ENCODE assay signal across 1 cellular context in the genomic region with DNA sequence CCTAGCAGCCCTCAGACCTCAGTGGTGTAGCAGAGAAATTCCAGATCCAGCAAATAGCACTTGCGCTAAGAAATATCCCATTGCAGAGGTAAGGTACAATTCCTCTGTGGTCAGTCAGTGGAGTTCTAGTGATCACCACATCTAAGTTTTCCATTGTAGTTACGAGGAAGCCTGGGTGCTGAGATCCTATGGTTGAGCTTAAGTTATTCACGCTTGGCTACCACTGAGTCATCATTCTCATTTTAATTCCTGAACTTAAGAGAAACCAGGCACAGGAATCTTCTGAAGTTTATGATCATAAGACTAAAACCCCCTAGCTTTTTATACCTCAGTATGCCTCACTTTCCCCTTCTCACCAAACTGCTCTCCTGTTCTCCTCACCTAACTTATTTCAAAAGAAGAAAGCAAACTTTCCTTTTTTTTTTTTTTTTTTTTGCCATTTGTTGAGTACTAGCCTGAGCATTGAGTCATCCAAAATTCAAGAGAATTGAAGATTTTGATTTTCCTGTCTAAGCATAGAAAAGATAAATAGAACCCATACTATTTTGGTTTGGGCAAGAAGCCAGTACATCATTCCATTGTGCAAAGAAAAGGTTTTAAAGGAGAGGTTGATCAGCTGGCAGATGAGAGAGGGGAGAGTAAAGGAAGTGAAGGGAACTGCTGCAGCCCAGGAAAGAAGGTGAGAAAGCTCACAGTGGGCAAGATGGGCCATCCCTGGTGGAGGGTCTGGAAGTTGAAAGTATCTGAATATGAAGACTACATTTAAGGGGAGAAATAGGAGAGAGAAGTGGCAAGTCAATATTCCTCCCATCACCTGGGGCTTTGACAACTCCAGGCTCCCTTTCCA.
TF ChIP-seq lines count a peak whose summit lies in the region.

No MANE protein-coding gene starts in this region.

TF ChIP-seq in H1, 55 proteins besides CTCF, POLR2A, EP300 and RAD21 (continued from another document):
- TF ChIP-seq, protein P1, sequence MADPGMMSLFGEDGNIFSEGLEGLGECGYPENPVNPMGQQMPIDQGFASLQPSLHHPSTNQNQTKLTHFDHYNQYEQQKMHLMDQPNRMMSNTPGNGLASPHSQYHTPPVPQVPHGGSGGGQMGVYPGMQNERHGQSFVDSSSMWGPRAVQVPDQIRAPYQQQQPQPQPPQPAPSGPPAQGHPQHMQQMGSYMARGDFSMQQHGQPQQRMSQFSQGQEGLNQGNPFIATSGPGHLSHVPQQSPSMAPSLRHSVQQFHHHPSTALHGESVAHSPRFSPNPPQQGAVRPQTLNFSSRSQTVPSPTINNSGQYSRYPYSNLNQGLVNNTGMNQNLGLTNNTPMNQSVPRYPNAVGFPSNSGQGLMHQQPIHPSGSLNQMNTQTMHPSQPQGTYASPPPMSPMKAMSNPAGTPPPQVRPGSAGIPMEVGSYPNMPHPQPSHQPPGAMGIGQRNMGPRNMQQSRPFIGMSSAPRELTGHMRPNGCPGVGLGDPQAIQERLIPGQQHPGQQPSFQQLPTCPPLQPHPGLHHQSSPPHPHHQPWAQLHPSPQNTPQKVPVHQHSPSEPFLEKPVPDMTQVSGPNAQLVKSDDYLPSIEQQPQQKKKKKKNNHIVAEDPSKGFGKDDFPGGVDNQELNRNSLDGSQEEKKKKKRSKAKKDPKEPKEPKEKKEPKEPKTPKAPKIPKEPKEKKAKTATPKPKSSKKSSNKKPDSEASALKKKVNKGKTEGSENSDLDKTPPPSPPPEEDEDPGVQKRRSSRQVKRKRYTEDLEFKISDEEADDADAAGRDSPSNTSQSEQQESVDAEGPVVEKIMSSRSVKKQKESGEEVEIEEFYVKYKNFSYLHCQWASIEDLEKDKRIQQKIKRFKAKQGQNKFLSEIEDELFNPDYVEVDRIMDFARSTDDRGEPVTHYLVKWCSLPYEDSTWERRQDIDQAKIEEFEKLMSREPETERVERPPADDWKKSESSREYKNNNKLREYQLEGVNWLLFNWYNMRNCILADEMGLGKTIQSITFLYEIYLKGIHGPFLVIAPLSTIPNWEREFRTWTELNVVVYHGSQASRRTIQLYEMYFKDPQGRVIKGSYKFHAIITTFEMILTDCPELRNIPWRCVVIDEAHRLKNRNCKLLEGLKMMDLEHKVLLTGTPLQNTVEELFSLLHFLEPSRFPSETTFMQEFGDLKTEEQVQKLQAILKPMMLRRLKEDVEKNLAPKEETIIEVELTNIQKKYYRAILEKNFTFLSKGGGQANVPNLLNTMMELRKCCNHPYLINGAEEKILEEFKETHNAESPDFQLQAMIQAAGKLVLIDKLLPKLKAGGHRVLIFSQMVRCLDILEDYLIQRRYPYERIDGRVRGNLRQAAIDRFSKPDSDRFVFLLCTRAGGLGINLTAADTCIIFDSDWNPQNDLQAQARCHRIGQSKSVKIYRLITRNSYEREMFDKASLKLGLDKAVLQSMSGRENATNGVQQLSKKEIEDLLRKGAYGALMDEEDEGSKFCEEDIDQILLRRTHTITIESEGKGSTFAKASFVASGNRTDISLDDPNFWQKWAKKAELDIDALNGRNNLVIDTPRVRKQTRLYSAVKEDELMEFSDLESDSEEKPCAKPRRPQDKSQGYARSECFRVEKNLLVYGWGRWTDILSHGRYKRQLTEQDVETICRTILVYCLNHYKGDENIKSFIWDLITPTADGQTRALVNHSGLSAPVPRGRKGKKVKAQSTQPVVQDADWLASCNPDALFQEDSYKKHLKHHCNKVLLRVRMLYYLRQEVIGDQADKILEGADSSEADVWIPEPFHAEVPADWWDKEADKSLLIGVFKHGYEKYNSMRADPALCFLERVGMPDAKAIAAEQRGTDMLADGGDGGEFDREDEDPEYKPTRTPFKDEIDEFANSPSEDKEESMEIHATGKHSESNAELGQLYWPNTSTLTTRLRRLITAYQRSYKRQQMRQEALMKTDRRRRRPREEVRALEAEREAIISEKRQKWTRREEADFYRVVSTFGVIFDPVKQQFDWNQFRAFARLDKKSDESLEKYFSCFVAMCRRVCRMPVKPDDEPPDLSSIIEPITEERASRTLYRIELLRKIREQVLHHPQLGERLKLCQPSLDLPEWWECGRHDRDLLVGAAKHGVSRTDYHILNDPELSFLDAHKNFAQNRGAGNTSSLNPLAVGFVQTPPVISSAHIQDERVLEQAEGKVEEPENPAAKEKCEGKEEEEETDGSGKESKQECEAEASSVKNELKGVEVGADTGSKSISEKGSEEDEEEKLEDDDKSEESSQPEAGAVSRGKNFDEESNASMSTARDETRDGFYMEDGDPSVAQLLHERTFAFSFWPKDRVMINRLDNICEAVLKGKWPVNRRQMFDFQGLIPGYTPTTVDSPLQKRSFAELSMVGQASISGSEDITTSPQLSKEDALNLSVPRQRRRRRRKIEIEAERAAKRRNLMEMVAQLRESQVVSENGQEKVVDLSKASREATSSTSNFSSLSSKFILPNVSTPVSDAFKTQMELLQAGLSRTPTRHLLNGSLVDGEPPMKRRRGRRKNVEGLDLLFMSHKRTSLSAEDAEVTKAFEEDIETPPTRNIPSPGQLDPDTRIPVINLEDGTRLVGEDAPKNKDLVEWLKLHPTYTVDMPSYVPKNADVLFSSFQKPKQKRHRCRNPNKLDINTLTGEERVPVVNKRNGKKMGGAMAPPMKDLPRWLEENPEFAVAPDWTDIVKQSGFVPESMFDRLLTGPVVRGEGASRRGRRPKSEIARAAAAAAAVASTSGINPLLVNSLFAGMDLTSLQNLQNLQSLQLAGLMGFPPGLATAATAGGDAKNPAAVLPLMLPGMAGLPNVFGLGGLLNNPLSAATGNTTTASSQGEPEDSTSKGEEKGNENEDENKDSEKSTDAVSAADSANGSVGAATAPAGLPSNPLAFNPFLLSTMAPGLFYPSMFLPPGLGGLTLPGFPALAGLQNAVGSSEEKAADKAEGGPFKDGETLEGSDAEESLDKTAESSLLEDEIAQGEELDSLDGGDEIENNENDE (IDR thresholded peaks at IDR 0.05; ENCODE audit: insufficient replicate concordance, low read length), result no peak
- no peak for TF ChIP-seq HDAC2 (IDR thresholded peaks at IDR 0.05; ENCODE audit: borderline replicate concordance in 1 of 2, low read depth in 2 of 2, low read length in 2 of 2)
